25 cellular contexts compared by ENCODE assay signal in the genomic region with DNA sequence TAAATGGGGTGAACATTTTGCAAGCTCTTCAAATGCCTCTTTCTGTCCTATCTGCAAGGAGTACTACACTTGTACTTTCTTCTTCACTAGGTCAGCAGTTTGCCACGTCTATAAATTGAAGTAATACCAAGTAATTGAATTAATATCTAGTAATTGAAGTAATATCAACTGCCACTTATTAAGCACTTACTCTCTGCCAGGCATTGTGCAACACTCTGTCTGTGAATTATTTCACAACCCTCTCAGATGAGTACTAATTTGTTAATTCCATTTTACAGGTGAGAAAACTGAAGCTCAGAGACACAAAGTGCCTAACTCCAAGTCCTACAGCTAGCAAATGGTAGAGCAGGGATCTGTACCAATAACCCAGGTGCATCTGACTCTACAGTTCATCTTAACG. TPM values are rescaled to one million over a fixed set of nuclear protein-coding genes. Genes with fewer than 3 reads are reported as not detected.
A peak's percentile ranks its signal among the peaks of the same experiment; 100 is the strongest.
DNase-seq lines count a peak whose midpoint lies in the region; ATAC-seq, FAIRE-seq and TF ChIP-seq lines count a peak whose summit lies in the region.
"Had no signal": no experiment of that assay in that cellular context is flagged by ENCODE, and none has a peak within 500 bp of the region (broad histone marks: within the 10 kb centered on the region; RNA-seq: fewer than 3 reads in every experiment).

No MANE protein-coding gene starts in this region.

- no peak overlapping the region for H3K27ac Mint-ChIP-seq in CD4-positive, alpha-beta T cell
- H3K27ac Mint-ChIP-seq: CD4-positive, CD25-positive, alpha-beta regulatory T cell; CD8-positive, alpha-beta T cell had no signal

- H3K36me3 ChIP-seq in IMR-90 (ENCODE audit: control insufficient read depth, insufficient read depth, low read length), result peaks cover 1% of the 10 kb centered on the region; the same call in 1 of the 2 replicates
- no peaks in the 10 kb centered on the region for H3K36me3 ChIP-seq in K562 (ENCODE audit: control insufficient read depth, insufficient read depth, low read length)
- peaks cover 0 to 6% of the 10 kb centered on the region in 2 donors for H3K36me3 ChIP-seq in small intestine (ENCODE audit: control insufficient read depth in 2 of 2, insufficient read depth in 2 of 2, low read length in 2 of 2)
- H3K36me3 ChIP-seq: BE2C, BLaER1 had no signal

- H3K27ac ChIP-seq in CD4-positive, alpha-beta T cell (ENCODE audit: low read depth, low read length), result no peak overlapping the region
- H3K27ac ChIP-seq in IMR-90 (ENCODE audit: insufficient read depth, low read length) (no peak overlapping the region), K562 (ENCODE audit: extremely low read depth, low read depth, low read length) (no peak overlapping the region), small intestine (ENCODE audit: low read depth in 1 of 2, low read length in 1 of 2) (peak overlapping the region in 1 of 2 donors; percentile 13)
- H3K27ac ChIP-seq: BLaER1 had no signal

- H2AFZ ChIP-seq in IMR-90 (replicated peaks; ENCODE audit: low read length, poor library complexity), result no peak overlapping the region
- no peak overlapping the region for H2AFZ ChIP-seq in K562 (ENCODE audit: low read depth, low read length)

- no peak overlapping the region for H2BK20ac ChIP-seq in IMR-90 (ENCODE audit: low read depth, low read length)

- H3K14ac ChIP-seq in IMR-90 (replicated peaks; ENCODE audit: low read depth, low read length), result no peak overlapping the region

- POLR2A ChIA-PET in CD4-positive, alpha-beta T cell (lab: Charles Lee), result no interaction called here
- POLR2A ChIA-PET in IMR-90 (lab: Charles Lee; ENCODE audit: unreplicated experiment), result no interaction called here
- POLR2A ChIA-PET in K562 (lab: Yijun Ruan, JAX), result no interaction called here

- H2BK120ac ChIP-seq in IMR-90 (ENCODE audit: low read depth, low read length), result no peak overlapping the region

- no peaks in the 10 kb centered on the region for H3K27me3 ChIP-seq in CD4-positive, alpha-beta T cell (ENCODE audit: control insufficient read depth, insufficient read depth, low read length)
- peaks cover 11% of the 10 kb centered on the region for H3K27me3 ChIP-seq in IMR-90 (ENCODE audit: control insufficient read depth, insufficient read depth, low read length)
- H3K27me3 ChIP-seq in K562 (ENCODE audit: control insufficient read depth in 2 of 2, insufficient read depth in 2 of 2, low read length in 2 of 2), result peaks cover 0 to 4% of the 10 kb centered on the region in 2 experiments; a peak in 2 of 5 replicates
- no peaks in the 10 kb centered on the region for H3K27me3 ChIP-seq in small intestine (ENCODE audit: control insufficient read depth in 2 of 2, insufficient read depth in 2 of 2, low read length in 2 of 2)
- H3K27me3 ChIP-seq: BE2C, BLaER1 had no signal

- H4K5ac ChIP-seq in IMR-90 (ENCODE audit: low read depth, low read length), result no peak overlapping the region

- TF ChIP-seq CTCF in CD4-positive, alpha-beta T cell (IDR thresholded peaks at IDR 0.05), result no peak
- TF ChIP-seq CTCF in IMR-90 (conservative IDR thresholded peaks at IDR 0.05; ENCODE audit: low read depth, low read length), result no peak
- TF ChIP-seq CTCF in K562 (IDR thresholded peaks at IDR 0.05 in 2 of 3, conservative IDR thresholded peaks at IDR 0.05 in 1 of 3; ENCODE audit: insufficient read depth in 2 of 3, low read depth in 1 of 3, low read length in 3 of 3), result no peak

- no peak overlapping the region for H4K8ac ChIP-seq in IMR-90 (ENCODE audit: low read depth in 2 of 2, low read length in 2 of 2)

- TF ChIP-seq RAD21 in IMR-90 (IDR thresholded peaks at IDR 0.05; ENCODE audit: low read length), result no peak
- TF ChIP-seq RAD21 in K562 (CRISPR knock-in tag; conservative IDR thresholded peaks at IDR 0.05 in 1 of 2, IDR thresholded peaks at IDR 0.05 in 1 of 2), result no peak

- FAIRE-seq in K562 (lab: Jason Lieb, UNC) (no peak), small intestine (lab: Jason Lieb, UNC) (no peak), GM19239 (lab: Jason Lieb, UNC) (no peak)
- FAIRE-seq: A204.1, D721Med, G401.6, GM12892, GM18507 had no signal

- no peak overlapping the region for H3K9ac ChIP-seq in IMR-90 (ENCODE audit: low read depth, low read length)
- H3K9ac ChIP-seq in K562 (ENCODE audit: insufficient read depth in 1 of 2, low read depth in 2 of 2, low read length in 2 of 2), result no peak overlapping the region
- H3K9ac ChIP-seq: BLaER1 had no signal

- no peaks in the 10 kb centered on the region for H3K9me1 ChIP-seq in IMR-90 (ENCODE audit: insufficient read depth, low read length)
- no peaks in the 10 kb centered on the region for H3K9me1 ChIP-seq in K562 (ENCODE audit: control insufficient read depth, insufficient read depth, low read length)

- no peak overlapping the region for H2AK9ac ChIP-seq in IMR-90 (replicated peaks; ENCODE audit: low read depth, low read length, poor library complexity)

- H3K56ac ChIP-seq in IMR-90 (ENCODE audit: extremely low read depth, insufficient read depth, low read length), result no peak overlapping the region

- H4K91ac ChIP-seq in IMR-90 (ENCODE audit: insufficient read depth, low read depth, low read length), result no peak overlapping the region

- no peaks in the 10 kb centered on the region for H3K79me1 ChIP-seq in IMR-90 (ENCODE audit: low read depth in 1 of 2, low read length in 2 of 2)

- no peaks in the 10 kb centered on the region for H3K79me2 ChIP-seq in K562 (ENCODE audit: control insufficient read depth, insufficient read depth, low read length)

- intact Hi-C loops in CD4-positive, alpha-beta T cell (cut with DNase I, micrococcal nuclease), result no loop called here
- intact Hi-C loops in IMR-90 (cut with micrococcal nuclease), result no loop called here
- intact Hi-C loops in K562 (cut with micrococcal nuclease), result no loop called here

- no peak overlapping the region for H3K18ac ChIP-seq in IMR-90 (ENCODE audit: low read depth, low read length)

- DNase-seq in CD4-positive, alpha-beta T cell, result no peak
- DNase-seq in IMR-90 (no peak), K562 (ENCODE audit: extremely low read depth in 1 of 4, low spot score in 3 of 4) (no peak), small intestine (peak; percentile 73), GM19239 (ENCODE audit: insufficient read length, low spot score) (no peak), NCI-H345 treated with DMSO at 0.1 percent for 48 hours (lab: John Stamatoyannopoulos, UW; ENCODE audit: unreplicated experiment) (no peak)
- DNase-seq: 8988T; ACHN; BE2C; C1 segment of cervical spinal cord; Caco-2; Calu3; CD4-positive, CD25-positive, alpha-beta regulatory T cell; CD8-positive, alpha-beta T cell; DMS79 treated with DMSO at 0.1 percent for 48 hours; GF-D8 had no signal

- no peaks in the 10 kb centered on the region for H4K20me1 ChIP-seq in IMR-90 (ENCODE audit: insufficient read depth, low read length)
- no peaks in the 10 kb centered on the region for H4K20me1 ChIP-seq in K562 (replicated peaks; ENCODE audit: control insufficient read depth, insufficient read depth, low read length)
- H4K20me1 ChIP-seq: BLaER1 had no signal

- no peak overlapping the region for H3K4ac ChIP-seq in IMR-90 (ENCODE audit: low read depth, low read length)

- no peak overlapping the region for H2BK15ac ChIP-seq in IMR-90 (ENCODE audit: low read depth, low read length)

- WGBS in IMR-90 (ENCODE audit: extremely low coverage in 2 of 2, insufficient read length in 1 of 2), 2 experiments, result no CpG with 5 or more reads among the region's 2 CpGs
- WGBS in K562 (ENCODE audit: insufficient coverage, low coverage, missing lambda C conversion rate), result 2% methylated on average over 2 of the region's 2 CpGs
- WGBS in small intestine, 3 donors, result 57 to 77% (median 64%) methylated on average over 2 of the region's 2 CpGs

- H3K9me3 Mint-ChIP-seq in CD4-positive, alpha-beta T cell, result peaks cover 2% of the 10 kb centered on the region

- ATAC-seq in CD4-positive, alpha-beta T cell (ENCODE audit: poor library complexity), result no peak
- ATAC-seq in IMR-90 (ENCODE audit: low read depth) (no peak), K562 (no peak), GM21825 (IDR thresholded peaks at IDR 0.05; ENCODE audit: unreplicated experiment) (no peak)
- ATAC-seq: CD8-positive, alpha-beta T cell had no signal

- H3K4me1 Mint-ChIP-seq in CD4-positive, alpha-beta T cell (ENCODE audit: low read depth), result peaks cover 38% of the 10 kb centered on the region

- no peak overlapping the region for H3K4me3 ChIP-seq in IMR-90 (ENCODE audit: insufficient read depth, low read depth, low read length)
- H3K4me3 ChIP-seq in K562, result no peak overlapping the region
- H3K4me3 ChIP-seq in small intestine (ENCODE audit: low read depth in 1 of 2, low read length in 2 of 2), result no peak overlapping the region
- H3K4me3 ChIP-seq: BLaER1 had no signal

- dilution Hi-C loops in IMR-90 (cut with HindIII; ENCODE audit: low sequenced_read_pairs, unreplicated experiment), result no loop called here

- in situ Hi-C loops in IMR-90 (cut with MboI; ENCODE audit: low sequenced_read_pairs), result no loop called here
- in situ Hi-C loops in K562 (cut with MboI), result no loop called here

- TF ChIP-seq POLR2A in IMR-90 (IDR thresholded peaks at IDR 0.05; ENCODE audit: low read depth, low read length) (no peak), K562 (conservative IDR thresholded peaks at IDR 0.05) (no peak)

- no peaks in the 10 kb centered on the region for H3K27me3 Mint-ChIP-seq in CD4-positive, alpha-beta T cell

- H2BK5ac ChIP-seq in IMR-90 (ENCODE audit: low read depth, low read length, poor library complexity, severe bottlenecking), result no peak overlapping the region

- H3K23ac ChIP-seq in IMR-90 (ENCODE audit: low read depth, low read length), result no peak overlapping the region

- peaks cover 9% of the 10 kb centered on the region for H3K9me3 ChIP-seq in CD4-positive, alpha-beta T cell (ENCODE audit: control insufficient read depth, low read length)
- H3K9me3 ChIP-seq in IMR-90 (ENCODE audit: control insufficient read depth, insufficient read depth, low read length) (peaks cover 7% of the 10 kb centered on the region), K562 (replicated peaks; ENCODE audit: control insufficient read depth, insufficient read depth, low read depth, low read length) (0 out of 2 replicates have a peak, but pooled peaks cover 2% of the 10 kb centered on the region), small intestine (ENCODE audit: control insufficient read depth, low read depth) (no peaks in the 10 kb centered on the region)
- H3K9me3 ChIP-seq: BE2C had no signal

- no peak overlapping the region for H3K4me2 ChIP-seq in IMR-90 (ENCODE audit: low read depth, low read length)
- no peak overlapping the region for H3K4me2 ChIP-seq in K562 (ENCODE audit: insufficient read depth, low read length)
- H3K4me2 ChIP-seq: BLaER1 had no signal

- TF ChIP-seq EP300 in K562 (IDR thresholded peaks at IDR 0.05; ENCODE audit: low read length), result no peak

- CTCF ChIA-PET in CD4-positive, alpha-beta T cell (lab: Charles Lee), result no interaction called here
- CTCF ChIA-PET in IMR-90 (lab: Yijun Ruan, JAX) (no interaction called here), K562 (lab: Yijun Ruan, JAX; ENCODE audit: low intra/inter-chr PET ratio) (no interaction called here)

- no peaks in the 10 kb centered on the region for H3K4me1 ChIP-seq in IMR-90 (ENCODE audit: control insufficient read depth, insufficient read depth, low read length)
- peaks cover 0 to 4% of the 10 kb centered on the region in 2 experiments; a peak in 1 of 5 replicates for H3K4me1 ChIP-seq in K562 (replicated peaks in 1 of 2; ENCODE audit: control insufficient read depth in 2 of 2, insufficient read depth in 2 of 2, low read length in 2 of 2)
- H3K4me1 ChIP-seq in small intestine (ENCODE audit: control insufficient read depth in 2 of 2, insufficient read depth in 1 of 2, low read depth in 1 of 2, low read length in 1 of 2), result peaks cover 0 to 3% of the 10 kb centered on the region in 2 donors
- H3K4me1 ChIP-seq: BE2C, BLaER1, Caco-2 had no signal

- H2AK5ac ChIP-seq in IMR-90 (ENCODE audit: low read depth, low read length), result no peak overlapping the region

- H3K4me3 Mint-ChIP-seq in CD4-positive, alpha-beta T cell, result peak overlapping the region; percentile 0
- H3K4me3 Mint-ChIP-seq: CD14-positive monocyte; CD4-positive, CD25-positive, alpha-beta regulatory T cell; CD8-positive, alpha-beta T cell had no signal

- no TSS peak for BruUV-seq in IMR-90 (replicated peaks; lab: Mats Ljungman, UMichigan)
- BruUV-seq in K562 (replicated peaks; lab: Mats Ljungman, UMichigan), result no TSS peak

- peaks cover 84% of the 10 kb centered on the region for H3K36me3 Mint-ChIP-seq in CD4-positive, alpha-beta T cell (ENCODE audit: low read depth)

RNA-seq across cellular contexts. Expression of a gene that starts 4.1 kb away (rescaled TPM):
- 1 to 10 TPM; 4.5 to 7.6 TPM for total RNA-seq in CD4-positive, alpha-beta T cell
- total RNA-seq in IMR-90 (2012; rRNA removed), result 0.28 and 0.72 TPM in 2 replicates
- polyA plus RNA-seq in IMR-90 (2012; rRNA removed), result 0.32 and 0.44 TPM in 2 replicates
- 0.02 and 0.13 TPM in 2 replicates for polyA plus RNA-seq in IMR-90 (2012; cell fraction: cytosol; rRNA removed)
- 0.11 and 0.24 TPM in 2 replicates for polyA plus RNA-seq in IMR-90 (2012; cell fraction: nucleus; rRNA removed; ENCODE audit: low replicate concordance)
- total RNA-seq in K562 (2011; cell fraction: chromatin; rRNA removed; ENCODE audit: low replicate concordance), result 0.12 and 1.2 TPM in 2 replicates
- 0.17 and 0.39 TPM in 2 replicates for total RNA-seq in K562 (2011; cell fraction: nucleolus; rRNA removed)
- 0.07 and 0.31 TPM in 2 replicates for total RNA-seq in K562 (2011; cell fraction: nucleoplasm; rRNA removed)
- total RNA-seq in K562 (2014; rRNA removed), result 0.29 and 0.64 TPM in 2 replicates
- total RNA-seq in K562 (2014; rRNA removed; fragmentation: Illumina TruSeq; extraction: Trizol), result 0.29 and 0.64 TPM in 2 replicates
- 0.22 and 0.49 TPM in 2 replicates for total RNA-seq in K562 (2015; rRNA removed; fragmentation: Illumina TruSeq; extraction: Trizol)
- total RNA-seq in K562 (2021), result 0.42 and 0.92 TPM in 2 replicates
- polyA plus RNA-seq in K562 (2011; rRNA removed), result 0.22 and 0.25 TPM in 2 replicates
- polyA plus RNA-seq in K562 (2011; cell fraction: cytosol; rRNA removed), result 0.01 and 0.10 TPM in 2 replicates
- polyA plus RNA-seq in K562 (2011; cell fraction: nucleus; rRNA removed), result 0.14 and 0.15 TPM in 2 replicates
- polyA plus RNA-seq in K562 (2012), result 0.40 and 2.6 TPM in 2 replicates
- polyA plus RNA-seq in K562 (2014; fragmentation: Illumina TruSeq; extraction: Trizol), result 0.22 and 0.54 TPM in 2 replicates
- 1 to 10 TPM in 1 of 2 experiments, under 1 TPM in 1; 0.77 to 1.3 TPM for polyA plus RNA-seq in K562 (2014; fragmentation: Nextera tagmentation; extraction: Ambion mirVana)
- 0.13 and 0.46 TPM in 2 replicates for polyA plus RNA-seq in K562 (2014; rRNA removed)
- 0.60 and 0.67 TPM in 2 replicates for polyA minus RNA-seq in K562 (2011; rRNA and poly(A)+ RNA removed)
- not detected in 2 replicates for polyA minus RNA-seq in K562 (2011; cell fraction: cytosol; rRNA and poly(A)+ RNA removed)
- polyA minus RNA-seq in K562 (2011; cell fraction: nucleus; rRNA and poly(A)+ RNA removed), result 0.11 and 0.27 TPM in 2 replicates
- polyA plus RNA-seq in small intestine, result 1 to 10 TPM; 1.6 to 6.0 (median 4.6) TPM
- total RNA-seq: A673 had no signal
- polyA plus RNA-seq: CD14-positive monocyte had no signal

RNA-seq across cellular contexts. Expression of a gene that starts 27.9 kb away (rescaled TPM):
- not detected for total RNA-seq in CD4-positive, alpha-beta T cell
- total RNA-seq in IMR-90 (2012; rRNA removed), result 0.18 and 0.28 TPM in 2 replicates
- polyA plus RNA-seq in IMR-90 (2012; rRNA removed), result 0.12 TPM in 1 of 2 replicates, not detected in the other
- 0.08 and 0.13 TPM in 2 replicates for polyA plus RNA-seq in IMR-90 (2012; cell fraction: cytosol; rRNA removed)
- polyA plus RNA-seq in IMR-90 (2012; cell fraction: nucleus; rRNA removed; ENCODE audit: low replicate concordance), result 0.09 and 0.11 TPM in 2 replicates
- total RNA-seq in K562 (2011; cell fraction: chromatin; rRNA removed; ENCODE audit: low replicate concordance), result not detected in 2 replicates
- not detected in 2 replicates for total RNA-seq in K562 (2011; cell fraction: nucleolus; rRNA removed)
- total RNA-seq in K562 (2011; cell fraction: nucleoplasm; rRNA removed), result not detected in 2 replicates
- not detected in 2 replicates for total RNA-seq in K562 (2014; rRNA removed)
- total RNA-seq in K562 (2014; rRNA removed; fragmentation: Illumina TruSeq; extraction: Trizol), result not detected in 2 replicates
- total RNA-seq in K562 (2015; rRNA removed; fragmentation: Illumina TruSeq; extraction: Trizol), result not detected in 2 replicates
- total RNA-seq in K562 (2021), result not detected in 2 replicates
- not detected in 2 replicates for polyA plus RNA-seq in K562 (2011; rRNA removed)
- polyA plus RNA-seq in K562 (2011; cell fraction: cytosol; rRNA removed), result not detected in 2 replicates
- polyA plus RNA-seq in K562 (2011; cell fraction: nucleus; rRNA removed), result not detected in 2 replicates
- polyA plus RNA-seq in K562 (2012), result not detected in 2 replicates
- not detected in 2 replicates for polyA plus RNA-seq in K562 (2014; fragmentation: Illumina TruSeq; extraction: Trizol)
- not detected for polyA plus RNA-seq in K562 (2014; fragmentation: Nextera tagmentation; extraction: Ambion mirVana)
- not detected in 2 replicates for polyA plus RNA-seq in K562 (2014; rRNA removed)
- not detected in 2 replicates for polyA minus RNA-seq in K562 (2011; rRNA and poly(A)+ RNA removed)
- not detected in 2 replicates for polyA minus RNA-seq in K562 (2011; cell fraction: cytosol; rRNA and poly(A)+ RNA removed)
- polyA minus RNA-seq in K562 (2011; cell fraction: nucleus; rRNA and poly(A)+ RNA removed), result not detected in 2 replicates
- 100 to 1,000 TPM; 119 to 250 (median 246) TPM for polyA plus RNA-seq in small intestine
- total RNA-seq: CD4-positive, CD25-positive, alpha-beta regulatory T cell; CD8-positive, alpha-beta T cell had no signal
- polyA plus RNA-seq: CD14-positive monocyte had no signal
